ENCODE assay signal across 26 cellular contexts in genomic region chr14:50756300-50756699, GRCh38.
DNase-seq lines count a peak whose midpoint lies in the region; ATAC-seq and TF ChIP-seq lines count a peak whose summit lies in the region.
"Had no signal": no experiment of that assay in that cellular context is flagged by ENCODE, and none has a peak within 500 bp of the region (broad histone marks: within the 10 kb centered on the region; RNA-seq: fewer than 3 reads in every experiment).

No MANE protein-coding gene starts in this region.

- no peak overlapping the region for H3K4me3 ChIP-seq in OCI-LY7 (ENCODE audit: low read depth, low read length, poor library complexity, severe bottlenecking)
- no peak overlapping the region for H3K4me3 ChIP-seq in uterus
- H3K4me3 ChIP-seq: pancreas, right atrium auricular region, SJCRH30 had no signal

- peak; percentile 51 for ATAC-seq in GM21619 (IDR thresholded peaks at IDR 0.05; ENCODE audit: unreplicated experiment)
- ATAC-seq in naive B cell (ENCODE audit: low read depth in 2 of 2), result peak; percentile 97 to 98
- no peak for ATAC-seq in GM21526 (IDR thresholded peaks at IDR 0.05; ENCODE audit: low FRiP score, unreplicated experiment)
- ATAC-seq: activated naive CD4-positive, alpha-beta T cell treated with anti-CD3 and anti-CD28 coated beads, Interleukin-2, amount 50 U/mL, for 72 hours; activated T-helper 17 cell treated with anti-CD3 and anti-CD28 coated beads, Interleukin-2, amount 50 U/mL, for 72 hours; pancreas had no signal

- H3K79me2 ChIP-seq in OCI-LY7 (ENCODE audit: insufficient read depth, low read depth, low read length), result no peaks in the 10 kb centered on the region; the same call in 1 of the 2 replicates

- H3K4me1 Mint-ChIP-seq in naive B cell, result peaks cover 0 to 6% (median 0%) of the 10 kb centered on the region in 3 donors

- H3K9me2 ChIP-seq in OCI-LY7 (ENCODE audit: insufficient read depth, low read length), result no peaks in the 10 kb centered on the region

- no peaks in the 10 kb centered on the region for H3K9me3 Mint-ChIP-seq in naive B cell
- H3K9me3 Mint-ChIP-seq: activated naive CD4-positive, alpha-beta T cell treated with anti-CD3 and anti-CD28 coated beads, Interleukin-2, amount 50 U/mL, for 72 hours; activated T-helper 17 cell treated with anti-CD3 and anti-CD28 coated beads, Interleukin-2, amount 50 U/mL, for 72 hours; naive thymus-derived CD8-positive, alpha-beta T cell; type B pancreatic cell had no signal

- TF ChIP-seq POLR2A in uterus (IDR thresholded peaks at IDR 0.05), result no peak

- H3K27me3 Mint-ChIP-seq in naive B cell, result no peaks in the 10 kb centered on the region
- H3K27me3 Mint-ChIP-seq: activated T-helper 17 cell treated with anti-CD3 and anti-CD28 coated beads, Interleukin-2, amount 50 U/mL, for 72 hours; naive thymus-derived CD8-positive, alpha-beta T cell; type B pancreatic cell had no signal

- H3K36me3 Mint-ChIP-seq in naive B cell, result peaks cover 31 to 33% of the 10 kb centered on the region in 2 donors

- H3K27ac ChIP-seq in OCI-LY7 (ENCODE audit: low read depth, low read length, poor library complexity, severe bottlenecking) (peak overlapping the region; percentile 34), uterus (no peak overlapping the region)
- H3K27ac ChIP-seq: pancreas, right atrium auricular region, SJCRH30 had no signal

- TF ChIP-seq CTCF in OCI-LY7 (conservative IDR thresholded peaks at IDR 0.05; ENCODE audit: low read length), result no peak
- no peak for TF ChIP-seq CTCF in uterus (IDR thresholded peaks at IDR 0.05)

- H3K4me1 ChIP-seq in OCI-LY7 (ENCODE audit: insufficient read depth, low read length, poor library complexity, severe bottlenecking), result peaks cover 12% of the 10 kb centered on the region
- no peaks in the 10 kb centered on the region for H3K4me1 ChIP-seq in uterus
- H3K4me1 ChIP-seq: right atrium auricular region, SJCRH30 had no signal

- H3K36me3 ChIP-seq in OCI-LY7 (ENCODE audit: insufficient read depth, low read length) (peaks cover 97% of the 10 kb centered on the region), uterus (no peaks in the 10 kb centered on the region)
- H3K36me3 ChIP-seq: pancreas had no signal

- POLR2A ChIA-PET in OCI-LY7 (lab: Charles Lee), result interaction anchor here (0.9 to 2.3 kb wide), 6 partner anchors 9 to 104 kb away, joined by 3 to 9 read pairs (median 4); no protein-coding TSS in a partner anchor

- intact Hi-C loops in OCI-LY7 (cut with micrococcal nuclease; ENCODE audit: unreplicated experiment) (no loop called here), uterus (cut with DNase I; ENCODE audit: low total_unique reads) (no loop called here)

- BruUV-seq in OCI-LY7 (replicated peaks; lab: Mats Ljungman, UMichigan), result no TSS peak

- no peak overlapping the region for H3K4me3 Mint-ChIP-seq in naive B cell
- H3K4me3 Mint-ChIP-seq: activated T-helper 17 cell treated with anti-CD3 and anti-CD28 coated beads, Interleukin-2, amount 50 U/mL, for 72 hours; naive thymus-derived CD8-positive, alpha-beta T cell; type B pancreatic cell had no signal

- peak; percentile 15 for DNase-seq in CD1c-positive myeloid dendritic cell (ENCODE audit: extremely low spot score)
- DNase-seq in OCI-LY7 (ENCODE audit: low spot score), result peak; percentile 50
- peak; percentile 88 for DNase-seq in naive B cell
- no peak for DNase-seq in NOMO-1 treated with DMSO at 0.1 percent for 48 hours (lab: John Stamatoyannopoulos, UW; ENCODE audit: unreplicated experiment)
- DNase-seq in COLO668 (lab: John Stamatoyannopoulos, UW; ENCODE audit: unreplicated experiment), result no peak
- DNase-seq in uterus, result no peak
- DNase-seq: activated CD4-positive, alpha-beta T cell treated with anti-CD3 and anti-CD28 coated beads for 48 hours; aorta; C1 segment of cervical spinal cord; central memory CD4-positive, alpha-beta T cell; dermis blood vessel endothelial cell; KG1; mesenchymal stem cell; NCI-H187 treated with DMSO at 0.1 percent for 48 hours; NCI-H2227 treated with DMSO at 0.1 percent for 48 hours; pancreas; SJCRH30; stimulated activated CD4-positive, alpha-beta T cell treated with anti-CD3 and anti-CD28 coated beads, Interleukin-4, amount 100 ng/mL, for 4 hours; T-helper 2 cell had no signal

- peak overlapping the region; percentile 43 for H3K4me2 ChIP-seq in OCI-LY7 (ENCODE audit: low read length)

- H3K27ac Mint-ChIP-seq in naive B cell, result no peak overlapping the region
- H3K27ac Mint-ChIP-seq: activated naive CD4-positive, alpha-beta T cell treated with anti-CD3 and anti-CD28 coated beads, Interleukin-2, amount 50 U/mL, for 72 hours; activated T-helper 17 cell treated with anti-CD3 and anti-CD28 coated beads, Interleukin-2, amount 50 U/mL, for 72 hours; naive thymus-derived CD8-positive, alpha-beta T cell; type B pancreatic cell had no signal

- no peak overlapping the region for H2AFZ ChIP-seq in OCI-LY7 (ENCODE audit: low read length)

- CTCF ChIA-PET in OCI-LY7 (lab: Charles Lee; ENCODE audit: unreplicated experiment), result no interaction called here

- no peaks in the 10 kb centered on the region for H3K27me3 ChIP-seq in uterus
- H3K27me3 ChIP-seq: pancreas, right atrium auricular region, SJCRH30 had no signal

- no peaks in the 10 kb centered on the region for H4K20me1 ChIP-seq in OCI-LY7 (ENCODE audit: insufficient read depth, low read length)

- no peaks in the 10 kb centered on the region for H3K9me3 ChIP-seq in OCI-LY7 (ENCODE audit: low read length)
- H3K9me3 ChIP-seq in uterus, result no peaks in the 10 kb centered on the region
- H3K9me3 ChIP-seq: pancreas, right atrium auricular region, SJCRH30 had no signal

Comparison
In these comparisons a context has a peak if more than half of its experiments do, and no peak if none do; other contexts are left out.
1. DNase-seq: peak in CD1c-positive myeloid dendritic cell (single experiment), OCI-LY7 (single experiment) and naive B cell (single experiment); none in NOMO-1 treated with DMSO at 0.1 percent for 48 hours (single experiment), COLO668 (single experiment) and uterus (0 of 2).